In genomic region chr1:178004926-178005391, GRCh38 we compare ENCODE assay signal across 12 cellular contexts. TPM values are rescaled to one million over a fixed set of nuclear protein-coding genes. Genes with fewer than 3 reads are reported as not detected.
DNase-seq lines count a peak whose midpoint lies in the region; ATAC-seq and TF ChIP-seq lines count a peak whose summit lies in the region.
"Had no signal": no experiment of that assay in that cellular context is flagged by ENCODE, and none has a peak within 500 bp of the region (broad histone marks: within the 10 kb centered on the region; RNA-seq: fewer than 3 reads in every experiment).

No MANE protein-coding gene starts in this region.

- H2AFZ ChIP-seq in neuronal stem cell (ENCODE audit: low read length): no peak overlapping the region

- H2BK15ac ChIP-seq in neuronal stem cell (ENCODE audit: low read length): no peak overlapping the region

- no peak overlapping the region for H4K8ac ChIP-seq in neuronal stem cell (ENCODE audit: low read depth, low read length)

- intact Hi-C loops in right cardiac atrium (cut with DNase I) (no loop called here), heart right ventricle (cut with DNase I) (no loop called here)

- H4K91ac ChIP-seq in neuronal stem cell (ENCODE audit: low read depth, low read length, poor library complexity): no peak overlapping the region

- H3K18ac ChIP-seq in neuronal stem cell (ENCODE audit: low read length): no peak overlapping the region

- no peak overlapping the region for H3K4me2 ChIP-seq in neuronal stem cell (ENCODE audit: insufficient read depth, low read length, poor library complexity, severe bottlenecking)

- H3K14ac ChIP-seq in neuronal stem cell (ENCODE audit: low read length): no peak overlapping the region

- H2BK12ac ChIP-seq in neuronal stem cell (ENCODE audit: low read length): no peak overlapping the region

- H3K4me1 ChIP-seq in RWPE2 (ENCODE audit: insufficient read depth, poor library complexity, severe bottlenecking) (peaks cover 8% of the 10 kb centered on the region), neuronal stem cell (ENCODE audit: control insufficient read depth in 2 of 2, insufficient read depth in 1 of 2, low read depth in 1 of 2, low read length in 2 of 2) (no peaks in the 10 kb centered on the region), right cardiac atrium (ENCODE audit: control insufficient read depth, insufficient read depth, low read length) (no peaks in the 10 kb centered on the region), heart right ventricle (peaks cover 0 to 3% (median 0%) of the 10 kb centered on the region in 9 donors)
- H3K4me1 ChIP-seq: stomach had no signal

- ATAC-seq in HG02642 (IDR thresholded peaks at IDR 0.05; ENCODE audit: poor library complexity, unreplicated experiment): peak; percentile 44
- peak; percentile 92 for ATAC-seq in RWPE2 (ENCODE audit: low read depth)
- no peak for ATAC-seq in right cardiac atrium
- ATAC-seq in heart right ventricle: no peak

- H3K79me1 ChIP-seq in neuronal stem cell (ENCODE audit: low read depth, low read length): no peaks in the 10 kb centered on the region

- H2BK5ac ChIP-seq in neuronal stem cell (ENCODE audit: low read length): no peak overlapping the region

- H3K36me3 ChIP-seq in RWPE2 (ENCODE audit: low read depth): no peaks in the 10 kb centered on the region
- H3K36me3 ChIP-seq in neuronal stem cell (replicated peaks in 1 of 2; ENCODE audit: control insufficient read depth in 2 of 2, insufficient read depth in 2 of 2, low read length in 2 of 2): no peaks in the 10 kb centered on the region
- peaks cover 0 to 29% (median 7%) of the 10 kb centered on the region in 9 donors for H3K36me3 ChIP-seq in heart right ventricle

- H3K27me3 ChIP-seq in RWPE2 (ENCODE audit: insufficient read depth, poor library complexity, severe bottlenecking) (no peaks in the 10 kb centered on the region), neuronal stem cell (ENCODE audit: control insufficient read depth in 3 of 3, insufficient read depth in 3 of 3, low read depth in 1 of 3, low read length in 3 of 3) (peaks cover 0 to 11% (median 0%) of the 10 kb centered on the region in 3 experiments), right cardiac atrium (ENCODE audit: control insufficient read depth, insufficient read depth) (no peaks in the 10 kb centered on the region), heart right ventricle (no peaks in the 10 kb centered on the region)
- H3K27me3 ChIP-seq: stomach had no signal

- no peak overlapping the region for H3K23ac ChIP-seq in neuronal stem cell (ENCODE audit: low read depth, low read length, poor library complexity)

- H3K4me3 ChIP-seq in RWPE2 (ENCODE audit: severe bottlenecking) (no peak overlapping the region), neuronal stem cell (ENCODE audit: low read length in 2 of 2) (no peak overlapping the region), right cardiac atrium (ENCODE audit: low read length) (no peak overlapping the region), heart right ventricle (no peak overlapping the region)
- H3K4me3 ChIP-seq: stomach had no signal

- no CpG with 5 or more reads among the region's 6 CpGs for WGBS in neuronal stem cell (ENCODE audit: extremely low coverage in 2 of 2, insufficient read length in 2 of 2, insufficient replicate concordance in 1 of 2), 2 donors
- WGBS in right cardiac atrium: 78% methylated on average over 6 of the region's 6 CpGs
- 84 to 85% methylated on average over 6 of the region's 6 CpGs for WGBS in heart right ventricle, 2 donors

- no peak overlapping the region for H2BK120ac ChIP-seq in neuronal stem cell (ENCODE audit: low read depth, low read length)

- TF ChIP-seq CTCF in GM13977 (IDR thresholded peaks at IDR 0.05; ENCODE audit: extremely low read depth, insufficient read depth, missing control alignments) (no peak), RWPE2 (IDR thresholded peaks at IDR 0.05; ENCODE audit: poor library complexity, severe bottlenecking) (no peak), heart right ventricle (IDR thresholded peaks at IDR 0.05) (no peak)

- no peaks in the 10 kb centered on the region for H3K9me3 ChIP-seq in RWPE2 (ENCODE audit: severe bottlenecking)
- H3K9me3 ChIP-seq in neuronal stem cell (replicated peaks in 1 of 2; ENCODE audit: control insufficient read depth in 2 of 2, insufficient read depth in 1 of 2, low read depth in 1 of 2, low read length in 2 of 2): no peaks in the 10 kb centered on the region
- H3K9me3 ChIP-seq in right cardiac atrium (ENCODE audit: control insufficient read depth, low read length): no peaks in the 10 kb centered on the region
- H3K9me3 ChIP-seq in heart right ventricle: no peaks in the 10 kb centered on the region
- H3K9me3 ChIP-seq: stomach had no signal

- no peak overlapping the region for H3K4ac ChIP-seq in neuronal stem cell (ENCODE audit: low read length)

- DNase-seq in GM13977 (ENCODE audit: low spot score): peak; percentile 21
- DNase-seq in RWPE2 (ENCODE audit: low spot score): no peak
- DNase-seq in renal cortical epithelial cell (ENCODE audit: low read depth): peak; percentile 70
- no peak for DNase-seq in NCI-H1105 treated with DMSO at 0.1 percent for 48 hours (lab: John Stamatoyannopoulos, UW)
- DNase-seq in neuronal stem cell (ENCODE audit: low spot score): no peak
- DNase-seq in right cardiac atrium: no peak
- no peak for DNase-seq in heart right ventricle
- DNase-seq: NCI-H187 treated with DMSO at 0.1 percent for 48 hours, stomach had no signal

- H3K9ac ChIP-seq in neuronal stem cell (ENCODE audit: low read depth, low read length, poor library complexity): no peak overlapping the region

- in situ Hi-C loops in GM13977 (cut with MboI; ENCODE audit: low pct_unique_long_range_greater_than_20kb, low sequenced_read_pairs, unreplicated experiment): no loop called here

- no peak overlapping the region for H2AK5ac ChIP-seq in neuronal stem cell (ENCODE audit: low read depth, low read length)

- H3K27ac ChIP-seq in RWPE2 (ENCODE audit: poor library complexity, severe bottlenecking): peak overlapping the region; percentile 18
- H3K27ac ChIP-seq in neuronal stem cell (replicated peaks; ENCODE audit: low read length): no peak overlapping the region
- no peak overlapping the region for H3K27ac ChIP-seq in right cardiac atrium (ENCODE audit: low read length)
- H3K27ac ChIP-seq in heart right ventricle: no peak overlapping the region
- H3K27ac ChIP-seq: epithelial cell of prostate, stomach had no signal

RNA-seq across cellular contexts. Expression of gene SEC16B, which starts 35.1 kb away (rescaled TPM):
- 0.35 and 1.2 TPM in 2 replicates for total RNA-seq in renal cortical epithelial cell
- 0.95 TPM for polyA plus RNA-seq in neuronal stem cell (2013, experiment 1 of 2)
- 1.1 TPM for polyA plus RNA-seq in neuronal stem cell (2013, experiment 2 of 2)
- 1 to 10 TPM; 1.4 to 3.9 (median 2.6) TPM for total RNA-seq in right cardiac atrium
- 2.9 TPM for polyA plus RNA-seq in right cardiac atrium
- 1 to 10 TPM in 8 of 10 donors, under 1 TPM in 2; 0.32 to 3.5 (median 1.5) TPM for total RNA-seq in heart right ventricle
- 10 to 100 TPM in 1 of 2 donors, under 1 TPM in 1; 0.93 to 19.0 TPM for polyA plus RNA-seq in heart right ventricle
- total RNA-seq: OCI-LY7 had no signal

Comparison
In these comparisons a context has a peak if more than half of its experiments do, and no peak if none do; other contexts are left out.
1. DNase-seq: peak in GM13977 (single experiment) and renal cortical epithelial cell (single experiment); none in RWPE2 (single experiment), NCI-H1105 treated with DMSO at 0.1 percent for 48 hours (single experiment), neuronal stem cell (single experiment), right cardiac atrium (0 of 3) and heart right ventricle (0 of 2).
2. ATAC-seq: peak in HG02642 (single experiment) and RWPE2 (single experiment); none in right cardiac atrium (0 of 2) and heart right ventricle (0 of 8).